ENCODE assay signal across 1 cellular context in genomic region chr16:87851141-87851587, GRCh38.
TF ChIP-seq lines count a peak whose summit lies in the region.

No MANE protein-coding gene starts in this region.

TF ChIP-seq in HepG2, 621 proteins besides CTCF, POLR2A, EP300 and RAD21 (continued from another document and continues in another):
- TF ChIP-seq PRDM15 (CRISPR knock-in tag; IDR thresholded peaks at IDR 0.05): no peak
- TF ChIP-seq ZNF136 (CRISPR knock-in tag; IDR thresholded peaks at IDR 0.05; ENCODE audit: low read depth): no peak
- no peak for TF ChIP-seq GLI4 (CRISPR knock-in tag; IDR thresholded peaks at IDR 0.05; ENCODE audit: borderline replicate concordance)
- no peak for TF ChIP-seq RORA (CRISPR knock-in tag; IDR thresholded peaks at IDR 0.05)
- no peak for TF ChIP-seq SRY (CRISPR knock-in tag; IDR thresholded peaks at IDR 0.05)
- no peak for TF ChIP-seq ZFP82 (CRISPR knock-in tag; IDR thresholded peaks at IDR 0.05; ENCODE audit: borderline replicate concordance)
- peak; percentile 72 for TF ChIP-seq ZNF263 (CRISPR knock-in tag; IDR thresholded peaks at IDR 0.05)
- TF ChIP-seq ATF3 (CRISPR knock-in tag; IDR thresholded peaks at IDR 0.05): no peak
- no peak for TF ChIP-seq STAG1 (CRISPR knock-in tag; IDR thresholded peaks at IDR 0.05)
- TF ChIP-seq ZNF337 (CRISPR knock-in tag; IDR thresholded peaks at IDR 0.05; ENCODE audit: borderline replicate concordance, low read depth): no peak
- TF ChIP-seq ZXDC (CRISPR knock-in tag; IDR thresholded peaks at IDR 0.05): no peak
- no peak for TF ChIP-seq NFIB (CRISPR knock-in tag; IDR thresholded peaks at IDR 0.05; ENCODE audit: borderline replicate concordance)
- no peak for TF ChIP-seq RFXAP (CRISPR knock-in tag; IDR thresholded peaks at IDR 0.05; ENCODE audit: borderline replicate concordance)
- TF ChIP-seq FOXP1 (IDR thresholded peaks at IDR 0.05): no peak
- no peak for TF ChIP-seq FOXP1 (CRISPR knock-in tag; IDR thresholded peaks at IDR 0.05)
- peak; percentile 25; the same call in 1 of the 2 replicates for TF ChIP-seq ZNF574 (CRISPR knock-in tag; IDR thresholded peaks at IDR 0.05)
- no peak for TF ChIP-seq TSC22D2 (CRISPR knock-in tag; IDR thresholded peaks at IDR 0.05; ENCODE audit: borderline replicate concordance)
- no peak for TF ChIP-seq BCL3 (CRISPR knock-in tag; IDR thresholded peaks at IDR 0.05)
- TF ChIP-seq ZNF615 (CRISPR knock-in tag; IDR thresholded peaks at IDR 0.05; ENCODE audit: borderline replicate concordance): no peak
- TF ChIP-seq ZNF788 (CRISPR knock-in tag; IDR thresholded peaks at IDR 0.05; ENCODE audit: borderline replicate concordance): no peak
- TF ChIP-seq NFKB2 (CRISPR knock-in tag; IDR thresholded peaks at IDR 0.05; ENCODE audit: borderline replicate concordance): no peak
- no peak for TF ChIP-seq REST (IDR thresholded peaks at IDR 0.05; ENCODE audit: borderline replicate concordance in 1 of 2, low read depth in 1 of 2, low read length in 2 of 2)
- no peak for TF ChIP-seq POGK (CRISPR knock-in tag; conservative IDR thresholded peaks at IDR 0.05)
- TF ChIP-seq PLRG1 (conservative IDR thresholded peaks at IDR 0.05): no peak
- TF ChIP-seq CENPBD1 (CRISPR knock-in tag; IDR thresholded peaks at IDR 0.05; ENCODE audit: borderline replicate concordance, low read depth): no peak
- 0 out of 2 replicates have a peak, but pooled peaks have one; percentile 22 for TF ChIP-seq HIVEP1 (CRISPR knock-in tag; IDR thresholded peaks at IDR 0.05)
- TF ChIP-seq PAF1 (CRISPR knock-in tag; IDR thresholded peaks at IDR 0.05): no peak
- no peak for TF ChIP-seq ZNF44 (CRISPR knock-in tag; IDR thresholded peaks at IDR 0.05)
- TF ChIP-seq SUZ12 (IDR thresholded peaks at IDR 0.05; ENCODE audit: low read depth, low read length): no peak
- TF ChIP-seq MAFG (CRISPR knock-in tag; IDR thresholded peaks at IDR 0.05): peak; percentile 18; the same call in 1 of the 2 replicates
- TF ChIP-seq ZBTB49 (CRISPR knock-in tag; IDR thresholded peaks at IDR 0.05; ENCODE audit: borderline replicate concordance): no peak
- TF ChIP-seq TOPORS (CRISPR knock-in tag; IDR thresholded peaks at IDR 0.05): 0 out of 2 replicates have a peak, but pooled peaks have one; percentile 48
- no peak for TF ChIP-seq MAX (IDR thresholded peaks at IDR 0.05)
- no peak for TF ChIP-seq PAWR (CRISPR knock-in tag; IDR thresholded peaks at IDR 0.05; ENCODE audit: borderline replicate concordance)
- 0 out of 2 replicates have a peak, but pooled peaks have one; percentile 26 for TF ChIP-seq ARID2 (CRISPR knock-in tag; IDR thresholded peaks at IDR 0.05; ENCODE audit: borderline replicate concordance)
- no peak for TF ChIP-seq THRA (CRISPR knock-in tag; IDR thresholded peaks at IDR 0.05; ENCODE audit: borderline replicate concordance)
- TF ChIP-seq JUND (CRISPR knock-in tag; IDR thresholded peaks at IDR 0.05): no peak
- no peak for TF ChIP-seq MAF1 (CRISPR knock-in tag; IDR thresholded peaks at IDR 0.05; ENCODE audit: borderline replicate concordance)
- TF ChIP-seq ZNF792 (CRISPR knock-in tag; IDR thresholded peaks at IDR 0.05): no peak
- no peak for TF ChIP-seq JUN (CRISPR knock-in tag; IDR thresholded peaks at IDR 0.05)
- peak; percentile 22; the same call in 1 of the 2 replicates for TF ChIP-seq CHCHD3 (CRISPR knock-in tag; IDR thresholded peaks at IDR 0.05)
